In the genomic region with DNA sequence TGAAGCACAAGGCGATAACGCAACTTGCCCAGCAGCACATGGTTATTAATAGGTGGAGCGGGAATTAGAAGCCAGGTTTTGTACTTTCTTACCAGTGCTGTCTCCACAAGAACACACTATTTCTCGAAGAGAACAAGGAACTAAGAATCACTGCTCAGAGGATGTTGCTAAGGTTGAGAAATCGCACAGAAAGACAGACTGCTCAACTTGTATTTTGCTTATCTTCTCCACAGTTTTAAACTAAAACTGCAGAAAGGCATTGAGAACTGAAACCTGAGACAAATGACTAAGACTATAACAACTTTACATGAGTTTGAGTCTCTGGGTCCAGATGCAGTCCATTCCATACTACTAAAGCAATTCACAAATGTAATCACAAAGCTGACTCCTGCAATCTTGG, we compare ENCODE assay signal across 8 cellular contexts. TPM values are rescaled to one million over a fixed set of nuclear protein-coding genes. Genes with fewer than 3 reads are reported as not detected.
DNase-seq lines count a peak whose midpoint lies in the region; ATAC-seq and TF ChIP-seq lines count a peak whose summit lies in the region.

No MANE protein-coding gene starts in this region.

- H3K4me3 Mint-ChIP-seq in HFFc6 = no peak overlapping the region
- H3K4me3 Mint-ChIP-seq in nephron = no peak overlapping the region

- H3K9me3 ChIP-seq in MG63 = no peaks in the 10 kb centered on the region

- H3K36me3 ChIP-seq in MG63 = peaks cover 40% of the 10 kb centered on the region

- no peaks in the 10 kb centered on the region for H3K27me3 ChIP-seq in MG63

- H3K9me3 Mint-ChIP-seq in HFFc6 = no peaks in the 10 kb centered on the region
- no peaks in the 10 kb centered on the region for H3K9me3 Mint-ChIP-seq in nephron

- peak; percentile 68 for ATAC-seq in GM18519 (IDR thresholded peaks at IDR 0.05; ENCODE audit: low FRiP score, unreplicated experiment)

- H3K4me1 Mint-ChIP-seq in HFFc6 (ENCODE audit: low read depth) (peaks cover 54% of the 10 kb centered on the region), nephron (peaks cover 38% of the 10 kb centered on the region)

- peaks cover 12% of the 10 kb centered on the region for H3K36me3 Mint-ChIP-seq in HFFc6 (ENCODE audit: low read depth)
- H3K36me3 Mint-ChIP-seq in nephron (ENCODE audit: low read depth) = peaks cover 22% of the 10 kb centered on the region

- H3K27me3 Mint-ChIP-seq in HFFc6 (ENCODE audit: insufficient read depth) = no peaks in the 10 kb centered on the region
- no peaks in the 10 kb centered on the region for H3K27me3 Mint-ChIP-seq in nephron (ENCODE audit: low read depth)

- DNase-seq in HFFc6 = peak; percentile 46
- peak; percentile 62 for DNase-seq in RPMI8226
- DNase-seq in NCI-H1694 (lab: John Stamatoyannopoulos, UW) = no peak
- DNase-seq in SHP77 treated with DMSO at 0.1 percent for 48 hours (lab: John Stamatoyannopoulos, UW) = no peak
- DNase-seq in MG63 = no peak
- DNase-seq in NCI-H524 (lab: John Stamatoyannopoulos, UW) = no peak

- H3K27ac Mint-ChIP-seq in HFFc6 (peak overlapping the region; percentile 20), nephron (peak overlapping the region in 2 of 3 experiments; percentile 0 to 3)

- TF ChIP-seq CTCF in HFFc6 (IDR thresholded peaks at IDR 0.05) (no peak), nephron (IDR thresholded peaks at IDR 0.05; ENCODE audit: unreplicated experiment in 3 of 3) (no peak)

- H3K4me3 ChIP-seq in MG63 = no peak overlapping the region

RNA-seq across cellular contexts. Expression of gene PRKD3, which starts 6.2 kb away (rescaled TPM):
- total RNA-seq in HFFc6 (2021; fragmentation: NEBNext Ultra II Directional; extraction: Animal tissue kit (Norgen Biotek cat#: 25700)) = 10 to 100 TPM; 19.9 to 33.7 (median 27.5) TPM
- total RNA-seq in MG63 (2014; rRNA removed; shearing (Covaris generic); ENCODE audit: low replicate concordance) = 27.8 and 52.4 TPM in 2 replicates

RNA-seq across cellular contexts. Expression of gene QPCT, which starts 26.0 kb away (rescaled TPM):
- total RNA-seq in HFFc6 (2021; fragmentation: NEBNext Ultra II Directional; extraction: Animal tissue kit (Norgen Biotek cat#: 25700)) = 1 to 10 TPM; 4.4 to 7.2 (median 5.4) TPM
- total RNA-seq in MG63 (2014; rRNA removed; shearing (Covaris generic); ENCODE audit: low replicate concordance) = 0.59 and 3.4 TPM in 2 replicates

Comparison
In these comparisons a context has a peak if more than half of its experiments do, and no peak if none do; other contexts are left out.
1. DNase-seq: peak in HFFc6 (single experiment) and RPMI8226 (single experiment); none in NCI-H1694 (single experiment), SHP77 treated with DMSO at 0.1 percent for 48 hours (single experiment), MG63 (single experiment) and NCI-H524 (0 of 2).